Comparison of ENCODE assay signal across 27 cellular contexts in genomic region chr6:77264970-77265369, GRCh38.
DNase-seq lines count a peak whose midpoint lies in the region; ATAC-seq and TF ChIP-seq lines count a peak whose summit lies in the region.
"Had no signal": no experiment of that assay in that cellular context is flagged by ENCODE, and none has a peak within 500 bp of the region (broad histone marks: within the 10 kb centered on the region; RNA-seq: fewer than 3 reads in every experiment).

No MANE protein-coding gene starts in this region.

- peak; percentile 34; the same call in 1 of the 2 replicates for TF ChIP-seq CTCF in Loucy (conservative IDR thresholded peaks at IDR 0.05; ENCODE audit: low read length)
- peak; percentile 10 for TF ChIP-seq CTCF in chondrocyte (IDR thresholded peaks at IDR 0.05)
- peak; percentile 12 for TF ChIP-seq CTCF in retinal pigment epithelial cell (conservative IDR thresholded peaks at IDR 0.05; ENCODE audit: low read depth, low read length)

- peaks cover 2% of the 10 kb centered on the region for H3K36me3 Mint-ChIP-seq in chondrocyte (ENCODE audit: low read depth)
- no peaks in the 10 kb centered on the region for H3K36me3 Mint-ChIP-seq in activated CD8-positive, alpha-beta T cell treated with anti-CD3 and anti-CD28 coated beads, Interleukin-2, amount 10 ng/mL, durations not matched to agents 7 days and 5 days (ENCODE audit: low read depth)
- H3K36me3 Mint-ChIP-seq: T-cell had no signal

- no peaks in the 10 kb centered on the region for H3K27me3 ChIP-seq in Loucy (ENCODE audit: insufficient read depth, low read length, poor library complexity, severe bottlenecking)
- H3K27me3 ChIP-seq: BE2C, cardiac muscle cell, heart right ventricle, left lung, tibial nerve had no signal

- H3K27me3 Mint-ChIP-seq in chondrocyte (ENCODE audit: low read depth): no peaks in the 10 kb centered on the region
- no peaks in the 10 kb centered on the region for H3K27me3 Mint-ChIP-seq in activated CD8-positive, alpha-beta T cell treated with anti-CD3 and anti-CD28 coated beads, Interleukin-2, amount 10 ng/mL, durations not matched to agents 7 days and 5 days (ENCODE audit: low read depth)
- H3K27me3 Mint-ChIP-seq: dendritic cell treated with granulocyte-macrophage colony-stimulating factor and Interleukin-4, amounts not matched to agents 40 ng/mL and 50 ng/mL, for 4 days; stimulated activated naive CD8-positive, alpha-beta T cell treated with anti-CD3 and anti-CD28 coated beads, Interleukin-15, amount 100 ng/mL, for 72 hours; T-cell had no signal

- no peak overlapping the region for H3K9ac ChIP-seq in Loucy (ENCODE audit: low read depth, low read length, poor library complexity, severe bottlenecking)
- H3K9ac ChIP-seq: parathyroid adenoma had no signal

- H3K4me3 ChIP-seq in Loucy (ENCODE audit: low read length, poor library complexity, severe bottlenecking) (no peak overlapping the region), retinal pigment epithelial cell (ENCODE audit: low read length) (no peak overlapping the region)
- H3K4me3 ChIP-seq: cardiac muscle cell, heart right ventricle, left lung, tibial nerve had no signal

- H3K9me3 Mint-ChIP-seq in chondrocyte (ENCODE audit: low read depth): no peaks in the 10 kb centered on the region
- H3K9me3 Mint-ChIP-seq in activated CD8-positive, alpha-beta T cell treated with anti-CD3 and anti-CD28 coated beads, Interleukin-2, amount 10 ng/mL, durations not matched to agents 7 days and 5 days (ENCODE audit: insufficient read depth): peaks cover 7% of the 10 kb centered on the region
- H3K9me3 Mint-ChIP-seq: activated naive CD4-positive, alpha-beta T cell treated with anti-CD3 and anti-CD28 coated beads for 36 hours; nephron progenitor cell had no signal

- H4K20me1 ChIP-seq in Loucy (ENCODE audit: insufficient read depth, low read length, poor library complexity, severe bottlenecking): no peaks in the 10 kb centered on the region

- H3K4me1 ChIP-seq in Loucy (ENCODE audit: insufficient read depth, low read length, poor library complexity, severe bottlenecking): no peaks in the 10 kb centered on the region
- H3K4me1 ChIP-seq: BE2C, heart right ventricle, left lung, parathyroid adenoma, tibial nerve had no signal

- POLR2A ChIA-PET in activated CD8-positive, alpha-beta T cell treated with anti-CD3 and anti-CD28 coated beads, Interleukin-2, amount 10 ng/mL, durations not matched to agents 7 days and 5 days (lab: Charles Lee): no interaction called here

- no peak overlapping the region for H3K4me3 Mint-ChIP-seq in chondrocyte (ENCODE audit: unreplicated experiment)
- H3K4me3 Mint-ChIP-seq in activated CD8-positive, alpha-beta T cell treated with anti-CD3 and anti-CD28 coated beads, Interleukin-2, amount 10 ng/mL, durations not matched to agents 7 days and 5 days: no peak overlapping the region
- H3K4me3 Mint-ChIP-seq: activated naive CD4-positive, alpha-beta T cell treated with anti-CD3 and anti-CD28 coated beads for 36 hours; dendritic cell treated with granulocyte-macrophage colony-stimulating factor and Interleukin-4, amounts not matched to agents 40 ng/mL and 50 ng/mL, for 4 days; nephron progenitor cell; stimulated activated naive CD8-positive, alpha-beta T cell treated with anti-CD3 and anti-CD28 coated beads, Interleukin-15, amount 100 ng/mL, for 72 hours; T-cell had no signal

- H3K36me3 ChIP-seq in Loucy (ENCODE audit: insufficient read depth, low read length): no peaks in the 10 kb centered on the region
- H3K36me3 ChIP-seq: BE2C, cardiac muscle cell, heart right ventricle, left lung, tibial nerve had no signal

- H3K27ac Mint-ChIP-seq in chondrocyte (ENCODE audit: unreplicated experiment): no peak overlapping the region
- H3K27ac Mint-ChIP-seq in activated CD8-positive, alpha-beta T cell treated with anti-CD3 and anti-CD28 coated beads, Interleukin-2, amount 10 ng/mL, durations not matched to agents 7 days and 5 days: no peak overlapping the region
- H3K27ac Mint-ChIP-seq: activated naive CD4-positive, alpha-beta T cell treated with anti-CD3 and anti-CD28 coated beads for 36 hours; dendritic cell treated with granulocyte-macrophage colony-stimulating factor and Interleukin-4, amounts not matched to agents 40 ng/mL and 50 ng/mL, for 4 days; nephron progenitor cell; stimulated activated naive CD8-positive, alpha-beta T cell treated with anti-CD3 and anti-CD28 coated beads, Interleukin-15, amount 100 ng/mL, for 72 hours; T-cell had no signal

- no peak overlapping the region for H2AFZ ChIP-seq in Loucy (ENCODE audit: low read length)
- H2AFZ ChIP-seq: parathyroid adenoma had no signal

- H3K9me2 ChIP-seq in Loucy (replicated peaks; ENCODE audit: low read depth, low read length): no peaks in the 10 kb centered on the region

- H3K79me2 ChIP-seq in Loucy (ENCODE audit: insufficient read depth, low read length): no peaks in the 10 kb centered on the region
- H3K79me2 ChIP-seq: parathyroid adenoma had no signal

- H3K9me3 ChIP-seq in Loucy (ENCODE audit: insufficient read depth, low read depth, low read length): no peaks in the 10 kb centered on the region
- H3K9me3 ChIP-seq: BE2C, tibial nerve had no signal

- no peaks in the 10 kb centered on the region for H3F3A ChIP-seq in Loucy (ENCODE audit: low read depth)

- H3K4me1 Mint-ChIP-seq in chondrocyte (ENCODE audit: low read depth): no peaks in the 10 kb centered on the region
- H3K4me1 Mint-ChIP-seq in activated CD8-positive, alpha-beta T cell treated with anti-CD3 and anti-CD28 coated beads, Interleukin-2, amount 10 ng/mL, durations not matched to agents 7 days and 5 days (ENCODE audit: low read depth): no peaks in the 10 kb centered on the region
- H3K4me1 Mint-ChIP-seq: nephron progenitor cell; stimulated activated naive CD8-positive, alpha-beta T cell treated with anti-CD3 and anti-CD28 coated beads, Interleukin-15, amount 100 ng/mL, for 72 hours; T-cell had no signal

- DNase-seq in NCI-H146 (lab: John Stamatoyannopoulos, UW) (peak; percentile 5), NCI-H146 treated with DMSO at 0.1 percent for 48 hours (lab: John Stamatoyannopoulos, UW; ENCODE audit: unreplicated experiment) (no peak), chondrocyte (ENCODE audit: low spot score) (no peak), retinal pigment epithelial cell (ENCODE audit: low read depth) (no peak), NCI-H2081 (lab: John Stamatoyannopoulos, UW) (no peak)
- no peak for DNase-seq in activated CD8-positive, alpha-beta T cell treated with anti-CD3 and anti-CD28 coated beads, Interleukin-2, amount 10 ng/mL, durations not matched to agents 7 days and 5 days
- no peak for DNase-seq in effector CD8-positive, alpha-beta T cell (lab: John Stamatoyannopoulos, UW)
- DNase-seq: activated naive CD4-positive, alpha-beta T cell treated with anti-CD3 and anti-CD28 coated beads for 36 hours; activated T-cell treated with anti-CD3 and anti-CD28 coated beads, Interleukin-2, amount 50 U/mL, for 48 hours; BE2C; COR-L47; heart right ventricle; Kasumi-1; left lung; NCI-H1105 treated with DMSO at 0.1 percent for 48 hours; NCI-H2107; NCI-H524 treated with DMSO at 0.1 percent for 48 hours; nephron progenitor cell; SIG-M5; stimulated activated naive CD8-positive, alpha-beta T cell treated with anti-CD3 and anti-CD28 coated beads, Interleukin-15, amount 100 ng/mL, for 72 hours; T-cell had no signal

- H3K4me2 ChIP-seq in Loucy (ENCODE audit: low read depth, low read length, poor library complexity, severe bottlenecking): no peak overlapping the region

- CTCF ChIA-PET in activated CD8-positive, alpha-beta T cell treated with anti-CD3 and anti-CD28 coated beads, Interleukin-2, amount 10 ng/mL, durations not matched to agents 7 days and 5 days (lab: Charles Lee): no interaction called here

- ATAC-seq in activated CD8-positive, alpha-beta T cell treated with anti-CD3 and anti-CD28 coated beads, Interleukin-2, amount 10 ng/mL, durations not matched to agents 7 days and 5 days: no peak
- ATAC-seq: heart right ventricle; left lung; sciatic nerve; stimulated activated naive CD8-positive, alpha-beta T cell treated with anti-CD3 and anti-CD28 coated beads, Interleukin-15, amount 100 ng/mL, for 72 hours; T-cell had no signal
